16 cellular contexts compared by ENCODE assay signal in the genomic region with DNA sequence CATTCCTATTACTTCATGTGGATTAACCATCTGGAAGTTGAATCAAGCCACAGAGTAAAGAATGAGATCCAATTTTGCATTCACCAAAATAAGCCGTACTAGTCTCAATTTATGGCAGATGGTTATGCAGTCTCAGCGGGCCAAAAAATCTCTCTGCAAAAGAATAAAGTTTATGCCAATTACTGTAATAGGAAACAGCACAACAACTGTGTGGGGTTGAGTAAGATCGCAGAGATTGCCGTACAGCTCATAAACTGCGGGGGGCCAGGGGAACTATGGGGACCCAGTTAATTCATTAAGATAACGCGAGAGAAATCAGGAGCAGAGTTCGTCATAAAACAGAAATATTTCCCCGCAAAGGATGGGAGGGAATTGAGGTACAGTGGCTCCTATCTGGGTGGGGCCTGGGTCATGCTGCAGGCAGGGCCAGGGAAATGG. TPM values are rescaled to one million over a fixed set of nuclear protein-coding genes. Genes with fewer than 3 reads are reported as not detected.
DNase-seq lines count a peak whose midpoint lies in the region; ATAC-seq and TF ChIP-seq lines count a peak whose summit lies in the region.
"Had no signal": no experiment of that assay in that cellular context is flagged by ENCODE, and none has a peak within 500 bp of the region (broad histone marks: within the 10 kb centered on the region; RNA-seq: fewer than 3 reads in every experiment).

No MANE protein-coding gene starts in this region.

- H3K27me3 Mint-ChIP-seq in activated T-helper 2 cell treated with anti-CD3 and anti-CD28 coated beads, Interferon-gamma antibody, Interleukin-2, Interleukin-4, amounts not matched to agents 10 μg/mL and 5 μg/mL and 100 μg/mL, durations not matched to agents 14 hours and 24 hours and 36 hours (ENCODE audit: low read depth) = no peaks in the 10 kb centered on the region

- no peak overlapping the region for H2AFZ ChIP-seq in mesenchymal stem cell (ENCODE audit: low read depth, low read length)

- 94% methylated on average over 9 of the region's 9 CpGs for whole genome bisulfite sequencing in mesenchymal stem cell

- DNase-seq in AG08395 (ENCODE audit: low spot score) (peak; percentile 71), DMS 273 (lab: John Stamatoyannopoulos, UW; ENCODE audit: unreplicated experiment) (peak; percentile 51), mesenchymal stem cell (no peak), AML-193 (lab: John Stamatoyannopoulos, UW) (no peak), posterior cingulate gyrus (no peak), NCI-H69 (lab: John Stamatoyannopoulos, UW) (no peak), left lung (no peak)
- DNase-seq in activated T-helper 2 cell treated with anti-CD3 and anti-CD28 coated beads, Interferon-gamma antibody, Interleukin-2, Interleukin-4, amounts not matched to agents 10 μg/mL and 5 μg/mL and 100 μg/mL, durations not matched to agents 14 hours and 24 hours and 36 hours (ENCODE audit: low spot score) = no peak
- DNase-seq: activated CD4-positive, alpha-beta T cell treated with anti-CD3 and anti-CD28 coated beads, Interleukin-2, amount 50 U/mL, for 1 hour; activated gamma-delta T cell; effector CD8-positive, alpha-beta T cell; NCI-H1417 treated with DMSO at 0.1 percent for 48 hours; NCI-H774 had no signal

- H3K14ac ChIP-seq in mesenchymal stem cell (ENCODE audit: low read length in 2 of 2) = no peak overlapping the region

- H4K8ac ChIP-seq in mesenchymal stem cell (ENCODE audit: low read length) = no peak overlapping the region

- intact Hi-C loops in activated T-helper 2 cell treated with anti-CD3 and anti-CD28 coated beads, Interferon-gamma antibody, Interleukin-2, Interleukin-4, amounts not matched to agents 10 μg/mL and 5 μg/mL and 100 μg/mL, durations not matched to agents 14 hours and 24 hours and 36 hours (cut with micrococcal nuclease) = no loop called here
- intact Hi-C loops in posterior cingulate gyrus (cut with DNase I) (no loop called here), left lung (cut with DNase I) (no loop called here)

- no peak overlapping the region for H2BK12ac ChIP-seq in mesenchymal stem cell (ENCODE audit: low read length in 2 of 2)

- H3K36me3 ChIP-seq in mesenchymal stem cell (ENCODE audit: control insufficient read depth in 1 of 2, insufficient read depth in 2 of 2, low read depth in 1 of 2, low read length in 2 of 2) (peaks cover 24 to 40% of the 10 kb centered on the region in 2 experiments), left lung (peaks cover 0 to 33% of the 10 kb centered on the region in 2 donors)

- no peaks in the 10 kb centered on the region for H3K4me1 Mint-ChIP-seq in activated T-helper 2 cell treated with anti-CD3 and anti-CD28 coated beads, Interferon-gamma antibody, Interleukin-2, Interleukin-4, amounts not matched to agents 10 μg/mL and 5 μg/mL and 100 μg/mL, durations not matched to agents 14 hours and 24 hours and 36 hours (ENCODE audit: low read depth)

- H3K9me3 ChIP-seq in mesenchymal stem cell (ENCODE audit: control insufficient read depth, low read length) = no peaks in the 10 kb centered on the region
- H3K9me3 ChIP-seq in left lung = no peaks in the 10 kb centered on the region
- H3K9me3 ChIP-seq: tibial artery had no signal

- H2BK5ac ChIP-seq in mesenchymal stem cell (ENCODE audit: low read depth, low read length, poor library complexity, severe bottlenecking) = no peak overlapping the region

- H3K4me1 ChIP-seq in mesenchymal stem cell (ENCODE audit: control insufficient read depth, insufficient read depth, low read depth, low read length) = peaks cover 5% of the 10 kb centered on the region
- no peaks in the 10 kb centered on the region for H3K4me1 ChIP-seq in left lung

- H3K27ac ChIP-seq in mesenchymal stem cell (ENCODE audit: low read length, poor library complexity, severe bottlenecking) (no peak overlapping the region), left lung (no peak overlapping the region)
- H3K27ac ChIP-seq: C4-2B, tibial artery had no signal

- no peak overlapping the region for H4K91ac ChIP-seq in mesenchymal stem cell (ENCODE audit: low read length)

- H2BK15ac ChIP-seq in mesenchymal stem cell (ENCODE audit: low read depth, poor library complexity, severe bottlenecking) = no peak overlapping the region

- H3K79me1 ChIP-seq in mesenchymal stem cell (replicated peaks; ENCODE audit: low read length, poor library complexity, severe bottlenecking) = peaks cover 7% of the 10 kb centered on the region

- H3K27me3 ChIP-seq in mesenchymal stem cell (ENCODE audit: control insufficient read depth in 1 of 2, insufficient read depth in 1 of 2, low read length in 2 of 2) (no peaks in the 10 kb centered on the region), left lung (no peaks in the 10 kb centered on the region)
- H3K27me3 ChIP-seq: tibial artery had no signal

- ATAC-seq in left lung = no peak
- ATAC-seq: K562 had no signal

- no peak overlapping the region for H3K4me3 Mint-ChIP-seq in activated T-helper 2 cell treated with anti-CD3 and anti-CD28 coated beads, Interferon-gamma antibody, Interleukin-2, Interleukin-4, amounts not matched to agents 10 μg/mL and 5 μg/mL and 100 μg/mL, durations not matched to agents 14 hours and 24 hours and 36 hours (ENCODE audit: low read depth)

- no peak overlapping the region for H3K18ac ChIP-seq in mesenchymal stem cell (ENCODE audit: low read depth in 1 of 2, low read length in 2 of 2)

- no peak overlapping the region for H2BK120ac ChIP-seq in mesenchymal stem cell (ENCODE audit: low read depth, low read length)

- H3K36me3 Mint-ChIP-seq in activated T-helper 2 cell treated with anti-CD3 and anti-CD28 coated beads, Interferon-gamma antibody, Interleukin-2, Interleukin-4, amounts not matched to agents 10 μg/mL and 5 μg/mL and 100 μg/mL, durations not matched to agents 14 hours and 24 hours and 36 hours (ENCODE audit: low read depth) = peaks cover 12% of the 10 kb centered on the region

- H3K27ac Mint-ChIP-seq in activated T-helper 2 cell treated with anti-CD3 and anti-CD28 coated beads, Interferon-gamma antibody, Interleukin-2, Interleukin-4, amounts not matched to agents 10 μg/mL and 5 μg/mL and 100 μg/mL, durations not matched to agents 14 hours and 24 hours and 36 hours = peak overlapping the region; percentile 5

- TF ChIP-seq CTCF in left lung (IDR thresholded peaks at IDR 0.05) = no peak

- peaks cover 3% of the 10 kb centered on the region for H3K9me3 Mint-ChIP-seq in activated T-helper 2 cell treated with anti-CD3 and anti-CD28 coated beads, Interferon-gamma antibody, Interleukin-2, Interleukin-4, amounts not matched to agents 10 μg/mL and 5 μg/mL and 100 μg/mL, durations not matched to agents 14 hours and 24 hours and 36 hours

- no peak overlapping the region for H3K4me2 ChIP-seq in mesenchymal stem cell (ENCODE audit: low read length, poor library complexity, severe bottlenecking)

- no peak overlapping the region for H3K23ac ChIP-seq in mesenchymal stem cell (ENCODE audit: low read length in 2 of 2)

- H3K9ac ChIP-seq in mesenchymal stem cell (ENCODE audit: low read length) = peak overlapping the region; percentile 57

- H2AK5ac ChIP-seq in mesenchymal stem cell (ENCODE audit: low read length, severe bottlenecking) = no peak overlapping the region

- H3K4ac ChIP-seq in mesenchymal stem cell (ENCODE audit: low read depth in 1 of 2, low read length in 2 of 2) = no peak overlapping the region

- H3K4me3 ChIP-seq in mesenchymal stem cell (ENCODE audit: insufficient read depth in 1 of 2, low read depth in 1 of 2, low read length in 2 of 2) (peak overlapping the region in 1 of 2 experiments; percentile 31), left lung (no peak overlapping the region)
- H3K4me3 ChIP-seq: K562, tibial artery had no signal

RNA-seq across cellular contexts. Expression of a gene that starts 41.5 kb away (rescaled TPM):
- total RNA-seq in activated T-helper 2 cell treated with anti-CD3 and anti-CD28 coated beads, Interferon-gamma antibody, Interleukin-2, Interleukin-4, amounts not matched to agents 10 μg/mL and 5 μg/mL and 100 μg/mL, durations not matched to agents 14 hours and 24 hours and 36 hours = 0.09 and 0.16 TPM in 2 replicates
- polyA plus RNA-seq in mesenchymal stem cell (2013, experiment 1 of 2) = 8.0 TPM
- 6.6 TPM for polyA plus RNA-seq in mesenchymal stem cell (2013, experiment 2 of 2)
- total RNA-seq in left lung = 1 to 10 TPM; 5.1 to 7.4 TPM

Comparison
In these comparisons a context has a peak if more than half of its experiments do, and no peak if none do; other contexts are left out.
1. DNase-seq: peak in AG08395 (single experiment) and DMS 273 (single experiment); none in activated T-helper 2 cell treated with anti-CD3 and anti-CD28 coated beads, Interferon-gamma antibody, Interleukin-2, Interleukin-4, amounts not matched to agents 10 μg/mL and 5 μg/mL and 100 μg/mL, durations not matched to agents 14 hours and 24 hours and 36 hours (single experiment), mesenchymal stem cell (single experiment), AML-193 (0 of 2), posterior cingulate gyrus (0 of 10), NCI-H69 (single experiment) and left lung (0 of 2).